20 cellular contexts compared by ENCODE assay signal in genomic region chr6:144134176-144134575, GRCh38.
"Had no signal": no experiment of that assay in that cellular context is flagged by ENCODE, and none has a peak within 500 bp of the region (broad histone marks: within the 10 kb centered on the region; RNA-seq: fewer than 3 reads in every experiment).

No MANE protein-coding gene starts in this region.

- H3K4me3 ChIP-seq: dorsolateral prefrontal cortex, hepatocyte, left ventricle myocardium inferior, lower lobe of right lung, neural progenitor cell, ovary, right atrium auricular region, smooth muscle cell had no signal

- H3K79me2 ChIP-seq: hepatocyte had no signal

- H3K9me3 ChIP-seq: left ventricle myocardium inferior, lower lobe of right lung, ovary, right atrium auricular region had no signal

- DNase-seq: cortex of kidney; dorsolateral prefrontal cortex; effector CD8-positive, alpha-beta T cell; foreskin melanocyte; head of caudate nucleus; kidney; left cardiac atrium; left ventricle myocardium inferior; lower lobe of right lung; midbrain; nucleus accumbens; ovary; stimulated activated CD4-positive, alpha-beta T cell treated with anti-CD3 and anti-CD28 coated beads, Interleukin-2, amount 100 ng/mL, for 48 hours; stimulated activated naive CD4-positive, alpha-beta T cell treated with Interleukin-2 at 50 U/mL for 16 hours; trophoblast cell had no signal

- H2AFZ ChIP-seq: hepatocyte, neural progenitor cell had no signal

- H3K4me1 ChIP-seq: left ventricle myocardium inferior, lower lobe of right lung, neural progenitor cell, right atrium auricular region had no signal

- ATAC-seq: left cardiac atrium; lower lobe of right lung; natural killer cell treated with Interleukin-12 subunit alpha and Interleukin-12 subunit beta and Interleukin-15 and Interleukin-18, amount 100 ng/mL, for 72 hours had no signal

- H3K36me3 ChIP-seq: left ventricle myocardium inferior, lower lobe of right lung, neural progenitor cell, ovary, right atrium auricular region had no signal

- H3K9ac ChIP-seq: neural progenitor cell had no signal

- H3K27ac ChIP-seq: dorsolateral prefrontal cortex, hepatocyte, left ventricle myocardium inferior, lower lobe of right lung, neural progenitor cell, ovary, right atrium auricular region had no signal

- H3K27me3 ChIP-seq: hepatocyte, neural progenitor cell, ovary, right atrium auricular region had no signal

- H3K4me2 ChIP-seq: hepatocyte, neural progenitor cell, smooth muscle cell had no signal
